1 cellular context compared by ENCODE assay signal in the genomic region with DNA sequence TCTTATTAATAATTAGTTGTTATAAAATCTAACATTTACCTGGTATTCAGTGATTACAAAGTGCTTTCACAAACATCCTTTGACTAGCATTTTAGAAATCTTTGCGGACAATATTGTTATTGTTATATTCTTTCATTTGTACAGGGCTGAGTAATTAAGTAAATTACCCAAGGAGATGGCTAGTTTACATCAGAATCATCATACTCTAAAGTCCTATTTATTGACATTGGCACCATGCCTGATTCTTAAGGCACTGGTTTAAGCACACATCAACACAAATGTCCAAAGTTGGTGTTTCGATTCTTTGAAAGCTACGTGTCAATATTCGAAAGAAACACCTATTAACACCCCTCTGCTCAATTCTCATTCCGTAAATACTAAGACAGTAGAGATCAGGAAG.
TF ChIP-seq lines count a peak whose summit lies in the region.

No MANE protein-coding gene starts in this region.

TF ChIP-seq in WTC11, 78 proteins besides CTCF, POLR2A, EP300 and RAD21 (continued from another document):
- TF ChIP-seq, protein P1, sequence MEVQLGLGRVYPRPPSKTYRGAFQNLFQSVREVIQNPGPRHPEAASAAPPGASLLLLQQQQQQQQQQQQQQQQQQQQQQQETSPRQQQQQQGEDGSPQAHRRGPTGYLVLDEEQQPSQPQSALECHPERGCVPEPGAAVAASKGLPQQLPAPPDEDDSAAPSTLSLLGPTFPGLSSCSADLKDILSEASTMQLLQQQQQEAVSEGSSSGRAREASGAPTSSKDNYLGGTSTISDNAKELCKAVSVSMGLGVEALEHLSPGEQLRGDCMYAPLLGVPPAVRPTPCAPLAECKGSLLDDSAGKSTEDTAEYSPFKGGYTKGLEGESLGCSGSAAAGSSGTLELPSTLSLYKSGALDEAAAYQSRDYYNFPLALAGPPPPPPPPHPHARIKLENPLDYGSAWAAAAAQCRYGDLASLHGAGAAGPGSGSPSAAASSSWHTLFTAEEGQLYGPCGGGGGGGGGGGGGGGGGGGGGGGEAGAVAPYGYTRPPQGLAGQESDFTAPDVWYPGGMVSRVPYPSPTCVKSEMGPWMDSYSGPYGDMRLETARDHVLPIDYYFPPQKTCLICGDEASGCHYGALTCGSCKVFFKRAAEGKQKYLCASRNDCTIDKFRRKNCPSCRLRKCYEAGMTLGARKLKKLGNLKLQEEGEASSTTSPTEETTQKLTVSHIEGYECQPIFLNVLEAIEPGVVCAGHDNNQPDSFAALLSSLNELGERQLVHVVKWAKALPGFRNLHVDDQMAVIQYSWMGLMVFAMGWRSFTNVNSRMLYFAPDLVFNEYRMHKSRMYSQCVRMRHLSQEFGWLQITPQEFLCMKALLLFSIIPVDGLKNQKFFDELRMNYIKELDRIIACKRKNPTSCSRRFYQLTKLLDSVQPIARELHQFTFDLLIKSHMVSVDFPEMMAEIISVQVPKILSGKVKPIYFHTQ (CRISPR knock-in tag; IDR thresholded peaks at IDR 0.05): no peak
- TF ChIP-seq ZNF416 (CRISPR knock-in tag; IDR thresholded peaks at IDR 0.05): no peak
- TF ChIP-seq ZNF423 (CRISPR knock-in tag; IDR thresholded peaks at IDR 0.05): no peak
